In the genomic region with DNA sequence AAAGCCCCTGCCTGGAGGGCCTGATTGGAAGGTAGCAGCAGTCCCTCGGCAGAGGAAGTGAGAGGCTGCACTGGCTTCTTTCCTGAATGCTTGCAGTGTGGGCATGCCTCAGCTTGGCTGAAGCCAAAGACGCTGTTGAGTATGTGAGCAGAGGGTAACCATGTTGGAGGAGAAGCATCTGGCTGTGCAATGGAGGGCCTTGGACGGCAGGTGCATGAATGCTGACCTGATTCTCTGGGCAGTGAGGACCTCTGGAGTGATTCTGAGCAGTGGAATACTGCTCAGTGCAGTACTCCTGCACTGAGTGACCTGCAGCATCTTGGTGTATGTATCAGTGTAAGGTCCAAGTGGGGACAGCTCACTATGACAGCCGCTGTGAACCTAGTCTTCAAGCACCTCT, we compare ENCODE assay signal across 16 cellular contexts. TPM values are rescaled to one million over a fixed set of nuclear protein-coding genes. Genes with fewer than 3 reads are reported as not detected.
DNase-seq lines count a peak whose midpoint lies in the region; ATAC-seq and TF ChIP-seq lines count a peak whose summit lies in the region.
"Had no signal": no experiment of that assay in that cellular context is flagged by ENCODE, and none has a peak within 500 bp of the region (broad histone marks: within the 10 kb centered on the region; RNA-seq: fewer than 3 reads in every experiment).

No MANE protein-coding gene starts in this region.

- H3K9me3 ChIP-seq in mucosa of descending colon, result no peaks in the 10 kb centered on the region
- H3K9me3 ChIP-seq in aorta (ENCODE audit: control insufficient read depth, low read length), result no peaks in the 10 kb centered on the region
- H3K9me3 ChIP-seq: Peyer's patch, SK-N-SH had no signal

- DNase-seq in activated CD8-positive, alpha-beta memory T cell treated with anti-CD3 and anti-CD28 coated beads, Interleukin-2, amount 10 ng/mL, durations not matched to agents 7 days and 5 days, result peak; percentile 34
- no peak for DNase-seq in activated CD8-positive, alpha-beta memory T cell treated with anti-CD3 and anti-CD28 coated beads for 24 hours
- DNase-seq in NCI-H69 (lab: John Stamatoyannopoulos, UW) (peak; percentile 59), mucosa of descending colon (peak in 1 of 3 donors; percentile 13), aorta (no peak), chondrocyte (ENCODE audit: low spot score) (no peak), NOMO-1 treated with DMSO at 0.1 percent for 48 hours (lab: John Stamatoyannopoulos, UW; ENCODE audit: unreplicated experiment) (no peak)
- DNase-seq: EL, GM23248, NCI-H2107, SHP77, SK-N-SH had no signal

- H3K4me3 ChIP-seq in mucosa of descending colon, result no peak overlapping the region
- H3K4me3 ChIP-seq in aorta (ENCODE audit: low read length in 2 of 2), result no peak overlapping the region
- H3K4me3 ChIP-seq: GM23248, K562, Peyer's patch had no signal

- no peaks in the 10 kb centered on the region for H3K36me3 Mint-ChIP-seq in activated CD8-positive, alpha-beta memory T cell treated with anti-CD3 and anti-CD28 coated beads, Interleukin-2, amount 10 ng/mL, durations not matched to agents 7 days and 5 days
- no peaks in the 10 kb centered on the region for H3K36me3 Mint-ChIP-seq in chondrocyte (ENCODE audit: low read depth)

- intact Hi-C loops in mucosa of descending colon (cut with DNase I, micrococcal nuclease) (no loop called here), aorta (cut with DNase I) (no loop called here)

- H3K4me3 Mint-ChIP-seq in activated CD8-positive, alpha-beta memory T cell treated with anti-CD3 and anti-CD28 coated beads, Interleukin-2, amount 10 ng/mL, durations not matched to agents 7 days and 5 days, result no peak overlapping the region
- no peak overlapping the region for H3K4me3 Mint-ChIP-seq in chondrocyte (ENCODE audit: unreplicated experiment)

- H3K27me3 Mint-ChIP-seq in activated CD8-positive, alpha-beta memory T cell treated with anti-CD3 and anti-CD28 coated beads, Interleukin-2, amount 10 ng/mL, durations not matched to agents 7 days and 5 days, result peaks cover 9% of the 10 kb centered on the region
- H3K27me3 Mint-ChIP-seq in chondrocyte (ENCODE audit: low read depth), result peaks cover 58% of the 10 kb centered on the region

- H3K9me3 Mint-ChIP-seq in activated CD8-positive, alpha-beta memory T cell treated with anti-CD3 and anti-CD28 coated beads, Interleukin-2, amount 10 ng/mL, durations not matched to agents 7 days and 5 days (ENCODE audit: low read depth), result no peaks in the 10 kb centered on the region
- H3K9me3 Mint-ChIP-seq in chondrocyte (ENCODE audit: low read depth), result no peaks in the 10 kb centered on the region

- peaks cover 6% of the 10 kb centered on the region for H3K4me1 Mint-ChIP-seq in activated CD8-positive, alpha-beta memory T cell treated with anti-CD3 and anti-CD28 coated beads, Interleukin-2, amount 10 ng/mL, durations not matched to agents 7 days and 5 days
- H3K4me1 Mint-ChIP-seq in chondrocyte (ENCODE audit: low read depth), result no peaks in the 10 kb centered on the region

- TF ChIP-seq CTCF in mucosa of descending colon (IDR thresholded peaks at IDR 0.05), result no peak
- TF ChIP-seq CTCF in chondrocyte (IDR thresholded peaks at IDR 0.05), result no peak

- H3K27ac ChIP-seq in aorta (ENCODE audit: low read depth in 1 of 2, low read length in 2 of 2), result no peak overlapping the region
- H3K27ac ChIP-seq: C4-2B, GM23248, Peyer's patch had no signal

- no peak for ATAC-seq in activated CD8-positive, alpha-beta memory T cell treated with anti-CD3 and anti-CD28 coated beads, Interleukin-2, amount 10 ng/mL, durations not matched to agents 7 days and 5 days
- ATAC-seq in mucosa of descending colon (peak; percentile 5), aorta (ENCODE audit: low FRiP score) (peak; percentile 6), HG02759 (IDR thresholded peaks at IDR 0.05; ENCODE audit: unreplicated experiment) (no peak)
- ATAC-seq: K562 had no signal

- peaks cover 21% of the 10 kb centered on the region for H3K4me1 ChIP-seq in mucosa of descending colon (ENCODE audit: low read depth)
- no peaks in the 10 kb centered on the region for H3K4me1 ChIP-seq in aorta (ENCODE audit: control insufficient read depth in 1 of 2, insufficient read depth in 2 of 2, low read length in 2 of 2)

- CTCF ChIA-PET in activated CD8-positive, alpha-beta memory T cell treated with anti-CD3 and anti-CD28 coated beads, Interleukin-2, amount 10 ng/mL, durations not matched to agents 7 days and 5 days (lab: Charles Lee), result no interaction called here

- H3K36me3 ChIP-seq in mucosa of descending colon (ENCODE audit: low read depth) (no peaks in the 10 kb centered on the region), aorta (ENCODE audit: control insufficient read depth in 1 of 2, insufficient read depth in 2 of 2, low read length in 1 of 2) (no peaks in the 10 kb centered on the region)
- H3K36me3 ChIP-seq: Peyer's patch had no signal

- 63 to 67% methylated on average over 4 of the region's 4 CpGs for WGBS in aorta, 2 donors

- H3K27me3 ChIP-seq in aorta (ENCODE audit: control insufficient read depth in 1 of 2, insufficient read depth in 2 of 2, low read length in 1 of 2), result no peaks in the 10 kb centered on the region
- H3K27me3 ChIP-seq: Peyer's patch had no signal

- H3K27ac Mint-ChIP-seq in activated CD8-positive, alpha-beta memory T cell treated with anti-CD3 and anti-CD28 coated beads, Interleukin-2, amount 10 ng/mL, durations not matched to agents 7 days and 5 days, result no peak overlapping the region
- no peak overlapping the region for H3K27ac Mint-ChIP-seq in chondrocyte (ENCODE audit: unreplicated experiment)

RNA-seq across cellular contexts. Expression of a gene that starts 46.9 kb away (rescaled TPM):
- not detected for total RNA-seq in activated CD8-positive, alpha-beta memory T cell treated with anti-CD3 and anti-CD28 coated beads, Interleukin-2, amount 10 ng/mL, durations not matched to agents 7 days and 5 days
- total RNA-seq in mucosa of descending colon (under 1 TPM in 1 of 3 donors, not detected in 2; 0.19 TPM), aorta (not detected), chondrocyte (not detected in 3 replicates)
- not detected for polyA plus RNA-seq in aorta
- total RNA-seq: GM23248, K562, Peyer's patch had no signal
- polyA plus RNA-seq: GM23248, K562, SK-N-SH had no signal

Comparison
In these comparisons a context has a peak if more than half of its experiments do, and no peak if none do; other contexts are left out.
1. DNase-seq: peak in activated CD8-positive, alpha-beta memory T cell treated with anti-CD3 and anti-CD28 coated beads, Interleukin-2, amount 10 ng/mL, durations not matched to agents 7 days and 5 days (single experiment) and NCI-H69 (single experiment); none in activated CD8-positive, alpha-beta memory T cell treated with anti-CD3 and anti-CD28 coated beads for 24 hours (single experiment), aorta (0 of 2), chondrocyte (single experiment) and NOMO-1 treated with DMSO at 0.1 percent for 48 hours (single experiment).
2. ATAC-seq: peak in mucosa of descending colon (single experiment) and aorta (single experiment); none in activated CD8-positive, alpha-beta memory T cell treated with anti-CD3 and anti-CD28 coated beads, Interleukin-2, amount 10 ng/mL, durations not matched to agents 7 days and 5 days (single experiment) and HG02759 (single experiment).